18 cellular contexts compared by ENCODE assay signal in the genomic region with DNA sequence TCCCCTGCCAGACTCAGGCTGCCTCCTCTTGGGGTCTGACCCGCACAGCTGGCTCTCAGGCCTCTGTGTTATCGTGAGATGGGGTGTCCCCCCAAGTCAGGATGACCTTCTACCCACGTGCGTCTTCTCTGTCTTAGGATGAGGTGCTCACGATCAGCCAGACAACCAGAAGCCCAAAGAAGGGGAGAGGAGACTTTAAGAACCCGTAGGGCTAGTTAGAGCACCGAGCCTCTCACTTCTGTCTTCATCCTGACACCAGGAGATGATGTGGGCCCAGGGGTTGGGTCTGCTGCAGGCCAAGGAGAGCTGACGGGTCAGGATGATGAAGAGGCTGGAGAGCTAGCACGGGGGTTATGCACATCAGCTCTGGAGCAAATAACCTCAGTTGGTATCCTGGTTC. TPM values are rescaled to one million over a fixed set of nuclear protein-coding genes. Genes with fewer than 3 reads are reported as not detected.
"Had no signal": no experiment of that assay in that cellular context is flagged by ENCODE, and none has a peak within 500 bp of the region (broad histone marks: within the 10 kb centered on the region; RNA-seq: fewer than 3 reads in every experiment).

No MANE protein-coding gene starts in this region.

- H3K27ac Mint-ChIP-seq: activated naive CD4-positive, alpha-beta T cell treated with anti-CD3 and anti-CD28 coated beads for 36 hours; activated T-helper 1 cell treated with anti-CD3 and anti-CD28 coated beads, Interleukin-12 subunit alpha, Interleukin-12 subunit beta, Interleukin-2, Interleukin-4 antibody, amounts not matched to agents 30 ng/mL and 10 ng/mL and 1 ng/mL, durations not matched to agents 14 hours and 24 hours and 36 hours; T-helper 2 cell treated with Interferon-gamma antibody and Interleukin-4, amounts not matched to agents 5 μg/mL and 100 μg/mL, for 36 hours; type B pancreatic cell had no signal

- H3K9me3 Mint-ChIP-seq: activated naive CD4-positive, alpha-beta T cell treated with anti-CD3 and anti-CD28 coated beads for 36 hours; activated T-helper 1 cell treated with anti-CD3 and anti-CD28 coated beads, Interleukin-12 subunit alpha, Interleukin-12 subunit beta, Interleukin-2, Interleukin-4 antibody, amounts not matched to agents 30 ng/mL and 10 ng/mL and 1 ng/mL, durations not matched to agents 14 hours and 24 hours and 36 hours; T-helper 2 cell treated with Interferon-gamma antibody and Interleukin-4, amounts not matched to agents 5 μg/mL and 100 μg/mL, for 36 hours; type B pancreatic cell had no signal

- H3K27me3 Mint-ChIP-seq: type B pancreatic cell had no signal

- H3K27me3 ChIP-seq: esophagus muscularis mucosa, hepatocyte, pancreas, SJCRH30, suprapubic skin had no signal

- H3K27ac ChIP-seq: esophagus muscularis mucosa, hepatocyte, pancreas, SJCRH30, suprapubic skin had no signal

- H3K9me3 ChIP-seq: esophagus muscularis mucosa, pancreas, SJCRH30, suprapubic skin had no signal

- H3K4me3 Mint-ChIP-seq: activated naive CD4-positive, alpha-beta T cell treated with anti-CD3 and anti-CD28 coated beads for 36 hours; activated T-helper 1 cell treated with anti-CD3 and anti-CD28 coated beads, Interleukin-12 subunit alpha, Interleukin-12 subunit beta, Interleukin-2, Interleukin-4 antibody, amounts not matched to agents 30 ng/mL and 10 ng/mL and 1 ng/mL, durations not matched to agents 14 hours and 24 hours and 36 hours; T-helper 2 cell treated with Interferon-gamma antibody and Interleukin-4, amounts not matched to agents 5 μg/mL and 100 μg/mL, for 36 hours; type B pancreatic cell had no signal

- H3K4me1 ChIP-seq: pancreas, SJCRH30 had no signal

- ATAC-seq: pancreas had no signal

- DNase-seq: activated CD4-positive, alpha-beta T cell treated with anti-CD3 and anti-CD28 coated beads, Interleukin-2, amount 50 U/mL, for 48 hours; activated CD4-positive, CD25-positive, alpha-beta regulatory T cell treated with anti-CD3 and anti-CD28 coated beads, Interleukin-2, amount 50 U/mL, for 72 hours; activated naive CD4-positive, alpha-beta T cell treated with anti-CD3 and anti-CD28 coated beads for 36 hours; amniotic stem cell; islet precursor cell; midbrain; pancreas; SJCRH30; stimulated activated CD4-positive, alpha-beta T cell treated with anti-CD3 and anti-CD28 coated beads, Interleukin-2, amount 100 ng/mL, for 48 hours; stimulated activated naive CD4-positive, alpha-beta T cell treated with Interleukin-2 at 50 U/mL for 16 hours had no signal

- H3K4me3 ChIP-seq: esophagus muscularis mucosa, hepatocyte, lung, pancreas, SJCRH30, suprapubic skin had no signal

RNA-seq across cellular contexts. Expression of gene SH2D6, which starts 29.4 kb away (rescaled TPM):
- total RNA-seq: cardiac septum, esophagus muscularis mucosa, suprapubic skin had no signal
